13 cellular contexts compared by ENCODE assay signal in the genomic region with DNA sequence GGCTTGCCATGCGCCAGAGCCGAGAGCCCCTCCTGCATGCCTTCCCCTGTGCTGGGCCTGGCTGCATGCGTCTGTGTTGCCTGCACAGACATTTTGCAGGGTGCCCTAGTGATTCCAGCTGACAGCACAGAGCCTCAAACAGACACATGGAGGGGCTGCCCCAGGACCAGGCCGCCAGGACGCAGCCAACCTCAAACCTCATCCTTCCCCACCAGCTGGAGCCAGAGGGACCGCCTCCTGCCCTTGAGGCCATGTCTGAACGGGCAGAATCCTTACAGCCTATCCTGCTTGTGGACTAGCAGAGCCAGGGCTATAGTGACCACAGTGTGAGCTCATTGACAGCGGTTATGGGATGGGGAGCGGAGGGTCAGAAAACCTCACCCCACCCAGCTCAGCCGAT. TPM values are rescaled to one million over a fixed set of nuclear protein-coding genes. Genes with fewer than 3 reads are reported as not detected.
DNase-seq lines count a peak whose midpoint lies in the region; ATAC-seq and TF ChIP-seq lines count a peak whose summit lies in the region.
"Had no signal": no experiment of that assay in that cellular context is flagged by ENCODE, and none has a peak within 500 bp of the region (broad histone marks: within the 10 kb centered on the region; RNA-seq: fewer than 3 reads in every experiment).

No MANE protein-coding gene starts in this region.

- in situ Hi-C loops in gastrocnemius medialis (cut with MboI; ENCODE audit: low sequenced_read_pairs in 4 of 4), result no loop called here

- no peak for TF ChIP-seq RAD21 in SK-N-SH (IDR thresholded peaks at IDR 0.05; ENCODE audit: low read length)

- no peak overlapping the region for H3K4me3 Mint-ChIP-seq in activated T-helper 17 cell treated with anti-CD3 and anti-CD28 coated beads, Interleukin-2, amount 50 U/mL, for 72 hours
- H3K4me3 Mint-ChIP-seq: CD4-positive, CD25-positive, alpha-beta regulatory T cell; GM23338; H9 had no signal

- no peaks in the 10 kb centered on the region for H3K9me2 ChIP-seq in SK-N-SH

- H3K18ac ChIP-seq in mesenchymal stem cell (ENCODE audit: low read depth in 1 of 2, low read length in 2 of 2), result no peak overlapping the region

- DNase-seq in SK-N-SH, result peak; percentile 43
- no peak for DNase-seq in mesenchymal stem cell
- DNase-seq in spleen, result peak; percentile 64
- DNase-seq in SW 1271 (lab: John Stamatoyannopoulos, UW), result no peak
- no peak for DNase-seq in gastrocnemius medialis
- DNase-seq: CD4-positive, CD25-positive, alpha-beta regulatory T cell; DMS53; H9 had no signal

- H3K23ac ChIP-seq in mesenchymal stem cell (ENCODE audit: low read length in 2 of 2), result no peak overlapping the region

- H3K4me1 ChIP-seq in SK-N-SH (ENCODE audit: control insufficient read depth in 1 of 2, insufficient read depth in 2 of 2, low read depth in 1 of 2, low read length in 1 of 2) (peaks cover 0 to 3% of the 10 kb centered on the region in 2 experiments; a peak in 1 of 4 replicates), mesenchymal stem cell (ENCODE audit: control insufficient read depth, insufficient read depth, low read depth, low read length) (peaks cover 29% of the 10 kb centered on the region), spleen (no peaks in the 10 kb centered on the region), gastrocnemius medialis (no peaks in the 10 kb centered on the region)

- POLR2A ChIA-PET in SK-N-SH (lab: Yijun Ruan, JAX), result interaction anchor here (0.7 to 1.2 kb wide), 2 partner anchors 11 to 122 kb away, joined by 3 to 4 read pairs; no protein-coding TSS in a partner anchor

- ATAC-seq in SK-N-SH treated with all-trans-retinoic acid at 6 μM for 48 hours, result no peak
- peak; percentile 5 for ATAC-seq in activated T-helper 17 cell treated with anti-CD3 and anti-CD28 coated beads, Interleukin-2, amount 50 U/mL, for 72 hours (replicated peaks)
- no peak for ATAC-seq in GM18873 (IDR thresholded peaks at IDR 0.05; ENCODE audit: low FRiP score, unreplicated experiment)
- ATAC-seq in gastrocnemius medialis, result no peak
- ATAC-seq: GM23338 had no signal

- H3K9ac ChIP-seq in SK-N-SH, result no peak overlapping the region
- H3K9ac ChIP-seq in mesenchymal stem cell (ENCODE audit: low read length), result no peak overlapping the region

- no peaks in the 10 kb centered on the region for H4K20me1 ChIP-seq in SK-N-SH (ENCODE audit: insufficient read depth)

- H3K79me1 ChIP-seq in mesenchymal stem cell (replicated peaks; ENCODE audit: low read length, poor library complexity, severe bottlenecking), result no peaks in the 10 kb centered on the region

- H2BK12ac ChIP-seq in mesenchymal stem cell (ENCODE audit: low read length in 2 of 2), result no peak overlapping the region

- no peak overlapping the region; a peak in 1 of 4 replicates for H3K27ac ChIP-seq in SK-N-SH (ENCODE audit: low read depth in 2 of 2, low read length in 1 of 2)
- H3K27ac ChIP-seq in mesenchymal stem cell (ENCODE audit: low read length, poor library complexity, severe bottlenecking), result no peak overlapping the region
- peak overlapping the region in 2 of 8 donors; percentile 26 to 64 for H3K27ac ChIP-seq in spleen
- H3K27ac ChIP-seq in gastrocnemius medialis, result no peak overlapping the region
- H3K27ac ChIP-seq: 22Rv1 had no signal

- H3K9me3 Mint-ChIP-seq in activated T-helper 17 cell treated with anti-CD3 and anti-CD28 coated beads, Interleukin-2, amount 50 U/mL, for 72 hours, result no peaks in the 10 kb centered on the region
- H3K9me3 Mint-ChIP-seq: CD4-positive, CD25-positive, alpha-beta regulatory T cell; GM23338; H9 had no signal

- no peak for TF ChIP-seq POLR2A in spleen (IDR thresholded peaks at IDR 0.05)
- no peak for TF ChIP-seq POLR2A in gastrocnemius medialis (IDR thresholded peaks at IDR 0.05)

- H2AFZ ChIP-seq in SK-N-SH (ENCODE audit: low read depth), result no peak overlapping the region
- H2AFZ ChIP-seq in mesenchymal stem cell (ENCODE audit: low read depth, low read length), result no peak overlapping the region
- H2AFZ ChIP-seq: GM23338 had no signal

- H3K4ac ChIP-seq in mesenchymal stem cell (ENCODE audit: low read depth in 1 of 2, low read length in 2 of 2), result no peak overlapping the region

- no peak overlapping the region for H2BK5ac ChIP-seq in mesenchymal stem cell (ENCODE audit: low read depth, low read length, poor library complexity, severe bottlenecking)

- H2BK120ac ChIP-seq in mesenchymal stem cell (ENCODE audit: low read depth, low read length), result no peak overlapping the region

- no peak overlapping the region for H3K4me2 ChIP-seq in SK-N-SH
- no peak overlapping the region for H3K4me2 ChIP-seq in mesenchymal stem cell (ENCODE audit: low read length, poor library complexity, severe bottlenecking)
- H3K4me2 ChIP-seq: GM23338 had no signal

- H2BK15ac ChIP-seq in mesenchymal stem cell (ENCODE audit: low read depth, poor library complexity, severe bottlenecking), result no peak overlapping the region

- H3K4me1 Mint-ChIP-seq in activated T-helper 17 cell treated with anti-CD3 and anti-CD28 coated beads, Interleukin-2, amount 50 U/mL, for 72 hours, result no peaks in the 10 kb centered on the region
- H3K4me1 Mint-ChIP-seq: CD4-positive, CD25-positive, alpha-beta regulatory T cell; GM23338 had no signal

- H3K9me3 ChIP-seq in SK-N-SH (no peaks in the 10 kb centered on the region), mesenchymal stem cell (ENCODE audit: control insufficient read depth, low read length) (no peaks in the 10 kb centered on the region), spleen (no peaks in the 10 kb centered on the region), gastrocnemius medialis (no peaks in the 10 kb centered on the region)

- TF ChIP-seq CTCF in SK-N-SH (IDR thresholded peaks at IDR 0.05), result no peak
- no peak for TF ChIP-seq CTCF in spleen (IDR thresholded peaks at IDR 0.05 in 8 of 11, conservative IDR thresholded peaks at IDR 0.05 in 3 of 11)
- TF ChIP-seq CTCF in gastrocnemius medialis (IDR thresholded peaks at IDR 0.05 in 4 of 5, conservative IDR thresholded peaks at IDR 0.05 in 1 of 5), result no peak

- TF ChIP-seq EP300 in SK-N-SH (IDR thresholded peaks at IDR 0.05; ENCODE audit: borderline replicate concordance in 1 of 2, low read depth in 1 of 2, low read length in 1 of 2), result no peak

- H3K27me3 Mint-ChIP-seq in activated T-helper 17 cell treated with anti-CD3 and anti-CD28 coated beads, Interleukin-2, amount 50 U/mL, for 72 hours, result no peaks in the 10 kb centered on the region
- H3K27me3 Mint-ChIP-seq: CD4-positive, CD25-positive, alpha-beta regulatory T cell had no signal

- H3K4me3 ChIP-seq in SK-N-SH (ENCODE audit: low read depth in 2 of 2, low read length in 1 of 2) (no peak overlapping the region), mesenchymal stem cell (ENCODE audit: insufficient read depth in 1 of 2, low read depth in 1 of 2, low read length in 2 of 2) (no peak overlapping the region), spleen (no peak overlapping the region), gastrocnemius medialis (no peak overlapping the region)
- H3K4me3 ChIP-seq: GM23338 had no signal

- CTCF ChIA-PET in SK-N-SH (lab: Yijun Ruan, JAX), result interaction anchor here (1.1 to 8.3 kb wide), 8 partner anchors 9 to 352 kb away, joined by 3 to 69 read pairs (median 10); no protein-coding TSS in a partner anchor

- H3K14ac ChIP-seq in mesenchymal stem cell (ENCODE audit: low read length in 2 of 2), result peak overlapping the region in 1 of 2 experiments; percentile 22

- no peak overlapping the region for H3K27ac Mint-ChIP-seq in activated T-helper 17 cell treated with anti-CD3 and anti-CD28 coated beads, Interleukin-2, amount 50 U/mL, for 72 hours
- H3K27ac Mint-ChIP-seq: CD4-positive, CD25-positive, alpha-beta regulatory T cell; GM23338 had no signal

- H3K36me3 Mint-ChIP-seq in activated T-helper 17 cell treated with anti-CD3 and anti-CD28 coated beads, Interleukin-2, amount 50 U/mL, for 72 hours (ENCODE audit: low read depth), result peaks cover 61% of the 10 kb centered on the region

- intact Hi-C loops in spleen (cut with DNase I; ENCODE audit: low total_unique reads), result no loop called here
- intact Hi-C loops in gastrocnemius medialis (cut with DNase I; ENCODE audit: low total_unique reads), result no loop called here

- H2AK5ac ChIP-seq in mesenchymal stem cell (ENCODE audit: low read length, severe bottlenecking), result peak overlapping the region; percentile 72

- H3F3A ChIP-seq in SK-N-SH (replicated peaks; ENCODE audit: insufficient read depth), result no peaks in the 10 kb centered on the region

- H3K27me3 ChIP-seq in SK-N-SH (ENCODE audit: insufficient read depth) (no peaks in the 10 kb centered on the region), mesenchymal stem cell (ENCODE audit: control insufficient read depth in 1 of 2, insufficient read depth in 1 of 2, low read length in 2 of 2) (no peaks in the 10 kb centered on the region), spleen (replicated peaks in 1 of 7) (no peaks in the 10 kb centered on the region), gastrocnemius medialis (no peaks in the 10 kb centered on the region)

- H3K79me2 ChIP-seq in SK-N-SH (ENCODE audit: insufficient read depth), result no peaks in the 10 kb centered on the region

- peaks cover 0 to 16% of the 10 kb centered on the region in 2 experiments for H3K36me3 ChIP-seq in SK-N-SH (replicated peaks in 1 of 2; ENCODE audit: control insufficient read depth in 1 of 2, insufficient read depth in 2 of 2, low read length in 1 of 2)
- peaks cover 11 to 35% of the 10 kb centered on the region in 2 experiments for H3K36me3 ChIP-seq in mesenchymal stem cell (ENCODE audit: control insufficient read depth in 1 of 2, insufficient read depth in 2 of 2, low read depth in 1 of 2, low read length in 2 of 2)
- H3K36me3 ChIP-seq in spleen, result peaks cover 3 to 82% (median 55%) of the 10 kb centered on the region in 6 donors
- H3K36me3 ChIP-seq in gastrocnemius medialis, result no peaks in the 10 kb centered on the region

- no peak overlapping the region for H4K91ac ChIP-seq in mesenchymal stem cell (ENCODE audit: low read length)

- WGBS in SK-N-SH (ENCODE audit: low lambda C conversion rate), result 96% methylated on average over 9 of the region's 10 CpGs
- WGBS in mesenchymal stem cell, result 87% methylated on average over 9 of the region's 10 CpGs
- WGBS in spleen, 5 donors, result 75 to 86% (median 81%) methylated on average over 7 to 10 of the region's 10 CpGs

- no peak overlapping the region for H4K8ac ChIP-seq in mesenchymal stem cell (ENCODE audit: low read length)

TF ChIP-seq in SK-N-SH, 30 proteins besides CTCF, POLR2A, EP300 and RAD21 (continues in another document):
- no peak for TF ChIP-seq FOXM1 (IDR thresholded peaks at IDR 0.05; ENCODE audit: low read depth)
- no peak for TF ChIP-seq NFIC (IDR thresholded peaks at IDR 0.05; ENCODE audit: borderline replicate concordance)

TF ChIP-seq in SK-N-SH treated with all-trans-retinoic acid at 6 μM for 48 hours, 23 proteins besides CTCF, POLR2A, EP300 and RAD21 (continues in another document):
- TF ChIP-seq PPARA (CRISPR knock-in tag; IDR thresholded peaks at IDR 0.05; ENCODE audit: borderline replicate concordance), result no peak

RNA-seq across cellular contexts. Expression of a gene that starts 22.5 kb away (rescaled TPM):
- polyA plus RNA-seq in SK-N-SH (2012; rRNA removed), result 253 and 273 TPM in 2 replicates
- polyA plus RNA-seq in SK-N-SH (2012; cell fraction: cytosol; rRNA removed), result 286 and 365 TPM in 2 replicates
- 192 and 200 TPM in 2 replicates for polyA plus RNA-seq in SK-N-SH (2012; cell fraction: nucleus; rRNA removed)
- 100 to 1,000 TPM in 1 of 2 donors, 10 to 100 TPM in 1; 60.3 to 180 TPM for total RNA-seq in activated T-helper 17 cell treated with anti-CD3 and anti-CD28 coated beads, Interleukin-2, amount 50 U/mL, for 72 hours
- polyA plus RNA-seq in mesenchymal stem cell (2013, experiment 1 of 2), result 32.1 TPM
- polyA plus RNA-seq in mesenchymal stem cell (2013, experiment 2 of 2), result 33.0 TPM
- total RNA-seq in spleen, result 10 to 100 TPM; 28.9 to 84.3 (median 62.8) TPM
- polyA plus RNA-seq in spleen, result 10 to 100 TPM; 38.0 to 78.1 (median 65.3) TPM
- total RNA-seq in gastrocnemius medialis, result 100 to 1,000 TPM; 134 to 339 (median 255) TPM

Comparison
In these comparisons a context has a peak if more than half of its experiments do, and no peak if none do; other contexts are left out.
1. DNase-seq: peak in SK-N-SH (single experiment) and spleen (single experiment); none in mesenchymal stem cell (single experiment), SW 1271 (0 of 2) and gastrocnemius medialis (0 of 2).